15 cellular contexts compared by ENCODE assay signal in the genomic region with DNA sequence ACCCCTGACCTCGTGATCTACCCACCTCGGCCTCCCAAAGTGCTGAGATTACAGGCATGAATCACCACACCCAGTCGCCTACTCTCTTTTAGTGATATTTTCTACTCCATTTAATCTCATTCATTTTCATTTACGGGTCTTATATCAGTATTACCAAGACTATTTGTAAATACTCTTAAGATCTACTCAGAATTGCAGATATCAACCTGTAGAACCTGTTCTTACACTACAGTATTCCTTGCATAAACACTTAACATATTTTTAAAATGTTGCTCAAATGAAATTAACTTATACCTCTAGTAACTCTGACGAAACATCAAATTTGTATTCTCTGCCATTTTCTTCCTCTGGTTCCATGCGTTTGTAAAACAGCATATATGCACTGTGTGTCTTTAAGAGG.
DNase-seq lines count a peak whose midpoint lies in the region; ATAC-seq and TF ChIP-seq lines count a peak whose summit lies in the region.
"Had no signal": no experiment of that assay in that cellular context is flagged by ENCODE, and none has a peak within 500 bp of the region (broad histone marks: within the 10 kb centered on the region; RNA-seq: fewer than 3 reads in every experiment).

No MANE protein-coding gene starts in this region.

- no peak overlapping the region for H3K23ac ChIP-seq in H9 (ENCODE audit: insufficient read length, low read depth, low read length)

- no peak overlapping the region for H2BK5ac ChIP-seq in H9 (ENCODE audit: insufficient read length, low read length)

- H3K56ac ChIP-seq in H9 (ENCODE audit: insufficient read length, low read depth, low read length), result no peak overlapping the region

- H3K14ac ChIP-seq in H9 (ENCODE audit: insufficient read depth, low read length), result no peak overlapping the region

- no peak overlapping the region for H4K8ac ChIP-seq in H9 (replicated peaks; ENCODE audit: insufficient read length, low read depth, low read length)

- H3K9me3 ChIP-seq in H9 (ENCODE audit: control insufficient read depth, low read depth, low read length) (no peaks in the 10 kb centered on the region), MM.1S (replicated peaks; ENCODE audit: insufficient read depth, low read length) (0 out of 2 replicates have a peak, but pooled peaks cover 3% of the 10 kb centered on the region)

- no peaks in the 10 kb centered on the region for H3K9me2 ChIP-seq in MM.1S (replicated peaks; ENCODE audit: insufficient read depth, low read length)

- no peaks in the 10 kb centered on the region for H3K27me3 Mint-ChIP-seq in activated naive CD4-positive, alpha-beta T cell treated with anti-CD3 and anti-CD28 coated beads, Interleukin-2, amount 50 U/mL, for 24 hours
- H3K27me3 Mint-ChIP-seq in H9 (ENCODE audit: low read depth), result no peaks in the 10 kb centered on the region
- H3K27me3 Mint-ChIP-seq in memory B cell, result no peaks in the 10 kb centered on the region
- H3K27me3 Mint-ChIP-seq: B cell; CD4-positive, alpha-beta memory T cell had no signal

- no peak overlapping the region for H2BK120ac ChIP-seq in H9 (ENCODE audit: low read depth, low read length, poor library complexity, severe bottlenecking)

- H4K20me1 ChIP-seq in H9 (ENCODE audit: control insufficient read depth, insufficient read depth, insufficient read length) (no peaks in the 10 kb centered on the region), MM.1S (ENCODE audit: insufficient read depth, low read length) (no peaks in the 10 kb centered on the region)

- no peaks in the 10 kb centered on the region for H3K27me3 ChIP-seq in H9 (ENCODE audit: insufficient read depth, low read length)
- no peaks in the 10 kb centered on the region for H3K27me3 ChIP-seq in MM.1S (replicated peaks; ENCODE audit: insufficient read depth, low read length)

- TF ChIP-seq CTCF in H9 (conservative IDR thresholded peaks at IDR 0.05) (no peak), MM.1S (IDR thresholded peaks at IDR 0.05; ENCODE audit: low read length) (no peak)

- no peak overlapping the region for H2BK12ac ChIP-seq in H9 (ENCODE audit: insufficient read length, low read depth, low read length)

- H3K36me3 ChIP-seq in MM.1S (replicated peaks; ENCODE audit: insufficient read depth, low read length), result peaks cover 7% of the 10 kb centered on the region; the same call in 1 of the 2 replicates

- H3K79me1 ChIP-seq in H9 (ENCODE audit: insufficient read depth, low read depth, low read length, poor library complexity, severe bottlenecking), result no peaks in the 10 kb centered on the region

- no peak overlapping the region for H3K4me3 Mint-ChIP-seq in activated naive CD4-positive, alpha-beta T cell treated with anti-CD3 and anti-CD28 coated beads, Interleukin-2, amount 50 U/mL, for 24 hours
- no peak overlapping the region for H3K4me3 Mint-ChIP-seq in H9
- H3K4me3 Mint-ChIP-seq in memory B cell, result no peak overlapping the region
- H3K4me3 Mint-ChIP-seq: B cell; CD4-positive, alpha-beta memory T cell; HFFc6 had no signal

- no peak overlapping the region for H3K27ac ChIP-seq in H9 (ENCODE audit: insufficient read length, low read depth, low read length)
- H3K27ac ChIP-seq in MM.1S (ENCODE audit: low read length), result no peak overlapping the region

- H2BK20ac ChIP-seq in H9 (ENCODE audit: low read depth, low read length, poor library complexity, severe bottlenecking), result no peak overlapping the region

- no peak overlapping the region for H3K18ac ChIP-seq in H9 (ENCODE audit: insufficient read length, low read depth, low read length)

- H3K79me2 ChIP-seq in H9 (ENCODE audit: insufficient read depth, low read length), result no peaks in the 10 kb centered on the region
- H3K79me2 ChIP-seq in MM.1S (ENCODE audit: low read length), result no peaks in the 10 kb centered on the region

- peaks cover 5% of the 10 kb centered on the region; the same call in 1 of the 2 replicates for H3F3A ChIP-seq in MM.1S (ENCODE audit: insufficient read depth, low read length)

- no peak overlapping the region for H3K4me3 ChIP-seq in MM.1S (ENCODE audit: low read length)

- H3K9ac ChIP-seq in H9 (ENCODE audit: extremely low read depth, insufficient read length, low read length), result no peak overlapping the region
- H3K9ac ChIP-seq in MM.1S (ENCODE audit: low read length), result no peak overlapping the region

- H4K5ac ChIP-seq in H9 (ENCODE audit: insufficient read length, low read depth, low read length), result no peak overlapping the region

- no peak overlapping the region for H2AK5ac ChIP-seq in H9 (ENCODE audit: insufficient read length, low read length)

- ATAC-seq in memory B cell (ENCODE audit: low read depth) (no peak), HG03135 (IDR thresholded peaks at IDR 0.05; ENCODE audit: unreplicated experiment) (no peak)
- ATAC-seq: HepG2 had no signal

- no peak overlapping the region for H3T11ph ChIP-seq in H9 (ENCODE audit: low read length)

- WGBS in H9 (ENCODE audit: extremely low coverage, insufficient read length, low lambda C conversion rate), result no CpG with 5 or more reads among the region's 6 CpGs

- no peak for DNase-seq in activated naive CD4-positive, alpha-beta T cell treated with Interleukin-2 at 50 U/mL for 16 hours
- no peak for DNase-seq in H9
- no peak for DNase-seq in memory B cell (ENCODE audit: low spot score in 2 of 2)
- DNase-seq in DMS153 (lab: John Stamatoyannopoulos, UW), result no peak
- DNase-seq in MM.1S, result no peak
- DNase-seq: C1 segment of cervical spinal cord; CD4-positive, alpha-beta memory T cell; DND-41; GDM1; HCEC 1CT; HFFc6 had no signal

- H2AFZ ChIP-seq in H9 (ENCODE audit: low read length), result no peak overlapping the region
- no peak overlapping the region for H2AFZ ChIP-seq in MM.1S (ENCODE audit: low read length)

- H3K4me1 Mint-ChIP-seq in activated naive CD4-positive, alpha-beta T cell treated with anti-CD3 and anti-CD28 coated beads, Interleukin-2, amount 50 U/mL, for 24 hours, result peaks cover 27% of the 10 kb centered on the region
- peaks cover 6% of the 10 kb centered on the region in 2 experiments for H3K4me1 Mint-ChIP-seq in H9
- H3K4me1 Mint-ChIP-seq in memory B cell, result peaks cover 10% of the 10 kb centered on the region

- H3K4me2 ChIP-seq in H9 (ENCODE audit: insufficient read depth, insufficient read length, low read length) (no peak overlapping the region), MM.1S (ENCODE audit: low read depth, low read length) (no peak overlapping the region)

- H3K23me2 ChIP-seq in H9 (ENCODE audit: insufficient read length, low read depth, low read length, poor library complexity, severe bottlenecking), result no peaks in the 10 kb centered on the region

- no peak overlapping the region for H2BK15ac ChIP-seq in H9 (ENCODE audit: low read depth, low read length)

- no peak overlapping the region for H3K4ac ChIP-seq in H9 (ENCODE audit: low read depth, low read length)

- no peak overlapping the region for H4K91ac ChIP-seq in H9 (ENCODE audit: insufficient read length, low read depth, low read length)

- H3K36me3 Mint-ChIP-seq in activated naive CD4-positive, alpha-beta T cell treated with anti-CD3 and anti-CD28 coated beads, Interleukin-2, amount 50 U/mL, for 24 hours, result peaks cover 24% of the 10 kb centered on the region
- H3K36me3 Mint-ChIP-seq in H9 (ENCODE audit: insufficient read depth in 1 of 3, low read depth in 3 of 3) (peaks cover 22 to 52% (median 47%) of the 10 kb centered on the region in 3 experiments), memory B cell (peaks cover 34% of the 10 kb centered on the region)

- H3K27ac Mint-ChIP-seq in activated naive CD4-positive, alpha-beta T cell treated with anti-CD3 and anti-CD28 coated beads, Interleukin-2, amount 50 U/mL, for 24 hours, result peak overlapping the region; percentile 35
- peak overlapping the region in 2 of 3 experiments; percentile 5 to 29; a peak in 3 of 7 replicates for H3K27ac Mint-ChIP-seq in H9
- H3K27ac Mint-ChIP-seq in memory B cell, result peak overlapping the region; percentile 29
- H3K27ac Mint-ChIP-seq: B cell, HFFc6 had no signal

- H3K9me3 Mint-ChIP-seq in activated naive CD4-positive, alpha-beta T cell treated with anti-CD3 and anti-CD28 coated beads, Interleukin-2, amount 50 U/mL, for 24 hours, result no peaks in the 10 kb centered on the region
- H3K9me3 Mint-ChIP-seq in H9, result no peaks in the 10 kb centered on the region
- no peaks in the 10 kb centered on the region for H3K9me3 Mint-ChIP-seq in memory B cell
- H3K9me3 Mint-ChIP-seq: HFFc6 had no signal

- no peaks in the 10 kb centered on the region for H3K4me1 ChIP-seq in H9 (ENCODE audit: insufficient read depth, low read length)
- H3K4me1 ChIP-seq in MM.1S (ENCODE audit: low read length), result peaks cover 19% of the 10 kb centered on the region
